ENCODE assay signal across 8 cellular contexts in genomic region chr3:120349819-120350125, GRCh38. TPM values are rescaled to one million over a fixed set of nuclear protein-coding genes. Genes with fewer than 3 reads are reported as not detected.
DNase-seq lines count a peak whose midpoint lies in the region; ATAC-seq and TF ChIP-seq lines count a peak whose summit lies in the region.

No MANE protein-coding gene starts in this region.

- H3K27ac Mint-ChIP-seq in effector memory CD8-positive, alpha-beta T cell: peak overlapping the region; percentile 80 to 85
- peak overlapping the region; percentile 48 to 68 for H3K27ac Mint-ChIP-seq in natural killer cell treated with Interleukin-12 subunit alpha and Interleukin-12 subunit beta and Interleukin-15 and Interleukin-18, amount 100 ng/mL, for 72 hours

- TF ChIP-seq CTCF in NB4 (IDR thresholded peaks at IDR 0.05; ENCODE audit: low read depth, low read length): no peak
- no peak for TF ChIP-seq CTCF in GM13976 (IDR thresholded peaks at IDR 0.05; ENCODE audit: borderline replicate concordance, control extremely low read depth, extremely low read depth, insufficient read depth, missing control alignments)

- peak overlapping the region; percentile 76 for H3K4me3 ChIP-seq in NB4 (ENCODE audit: low read depth, low read length)

- TF ChIP-seq POLR2A in NB4 (IDR thresholded peaks at IDR 0.05; ENCODE audit: extremely low read depth, insufficient read length): no peak

- peak overlapping the region; percentile 84 to 87 for H3K4me3 Mint-ChIP-seq in effector memory CD8-positive, alpha-beta T cell
- peak overlapping the region; percentile 83 for H3K4me3 Mint-ChIP-seq in natural killer cell treated with Interleukin-12 subunit alpha and Interleukin-12 subunit beta and Interleukin-15 and Interleukin-18, amount 100 ng/mL, for 72 hours

- H3K9me3 Mint-ChIP-seq in effector memory CD8-positive, alpha-beta T cell: no peaks in the 10 kb centered on the region
- H3K9me3 Mint-ChIP-seq in natural killer cell treated with Interleukin-12 subunit alpha and Interleukin-12 subunit beta and Interleukin-15 and Interleukin-18, amount 100 ng/mL, for 72 hours: no peaks in the 10 kb centered on the region

- DNase-seq in NB4 (ENCODE audit: low read depth) (no peak), GM13976 (ENCODE audit: low spot score) (no peak), DMS153 (lab: John Stamatoyannopoulos, UW) (no peak)
- no peak for DNase-seq in effector memory CD8-positive, alpha-beta T cell
- DNase-seq in natural killer cell treated with Interleukin-12 subunit alpha and Interleukin-12 subunit beta and Interleukin-15 and Interleukin-18, amount 100 ng/mL, for 72 hours (ENCODE audit: low spot score): no peak

- H3K36me3 Mint-ChIP-seq in effector memory CD8-positive, alpha-beta T cell (ENCODE audit: insufficient read depth): peaks cover 25% of the 10 kb centered on the region
- peaks cover 11% of the 10 kb centered on the region for H3K36me3 Mint-ChIP-seq in natural killer cell treated with Interleukin-12 subunit alpha and Interleukin-12 subunit beta and Interleukin-15 and Interleukin-18, amount 100 ng/mL, for 72 hours

- peaks cover 28 to 37% of the 10 kb centered on the region in 2 donors for H3K4me1 Mint-ChIP-seq in effector memory CD8-positive, alpha-beta T cell (ENCODE audit: low read depth in 2 of 2)
- H3K4me1 Mint-ChIP-seq in natural killer cell treated with Interleukin-12 subunit alpha and Interleukin-12 subunit beta and Interleukin-15 and Interleukin-18, amount 100 ng/mL, for 72 hours (ENCODE audit: low read depth in 2 of 2): peaks cover 29 to 38% of the 10 kb centered on the region in 2 donors

- peaks cover 7 to 9% of the 10 kb centered on the region in 2 donors for H3K27me3 Mint-ChIP-seq in effector memory CD8-positive, alpha-beta T cell
- H3K27me3 Mint-ChIP-seq in natural killer cell treated with Interleukin-12 subunit alpha and Interleukin-12 subunit beta and Interleukin-15 and Interleukin-18, amount 100 ng/mL, for 72 hours: peaks cover 6 to 16% of the 10 kb centered on the region in 2 donors

- in situ Hi-C loops in GM13976 (cut with MboI; ENCODE audit: low sequenced_read_pairs, unreplicated experiment): no loop called here

- ATAC-seq in GM19023 (IDR thresholded peaks at IDR 0.05; ENCODE audit: unreplicated experiment) (peak; percentile 0), GM21529 (IDR thresholded peaks at IDR 0.05; ENCODE audit: unreplicated experiment) (no peak), GM21381 (IDR thresholded peaks at IDR 0.05; ENCODE audit: unreplicated experiment) (no peak)
- ATAC-seq in effector memory CD8-positive, alpha-beta T cell (replicated peaks): no peak
- no peak for ATAC-seq in natural killer cell treated with Interleukin-12 subunit alpha and Interleukin-12 subunit beta and Interleukin-15 and Interleukin-18, amount 100 ng/mL, for 72 hours

RNA-seq across cellular contexts. Expression of gene LRRC58, which starts 0.6 kb away (rescaled TPM):
- 10 to 100 TPM; 20.8 to 22.6 TPM for total RNA-seq in natural killer cell treated with Interleukin-12 subunit alpha and Interleukin-12 subunit beta and Interleukin-15 and Interleukin-18, amount 100 ng/mL, for 72 hours
